Comparison of ENCODE assay signal across 8 cellular contexts in genomic region chr17:74203439-74204240, GRCh38. TPM values are rescaled to one million over a fixed set of nuclear protein-coding genes. Genes with fewer than 3 reads are reported as not detected.
DNase-seq lines count a peak whose midpoint lies in the region; ATAC-seq and TF ChIP-seq lines count a peak whose summit lies in the region.

TSS of gene RPL38 (plus strand) at chr17:74203678. CDS start at chr17:74203956, 278 bp downstream.

- H3K27me3 Mint-ChIP-seq in WTC11 (ENCODE audit: low read depth) (peaks cover 24% of the 10 kb centered on the region), immature natural killer cell (ENCODE audit: low read depth in 3 of 3) (peaks cover 5 to 12% (median 10%) of the 10 kb centered on the region in 3 donors)

- H3K27ac Mint-ChIP-seq in WTC11 (peak within 1 kb of the TSS; percentile 99), immature natural killer cell (peak within 1 kb of the TSS; percentile 95 to 98 (median 96))

- ATAC-seq in GM18858 (IDR thresholded peaks at IDR 0.05; ENCODE audit: unreplicated experiment) (peak; percentile 56), HG03108 (IDR thresholded peaks at IDR 0.05; ENCODE audit: unreplicated experiment) (peak; percentile 61), WTC11 (peak; percentile 80)

- peak within 1 kb of the TSS; percentile 93 for H3K27ac ChIP-seq in A673 (ENCODE audit: low read depth, low read length, poor library complexity, severe bottlenecking)

- DNase-seq in A673 (ENCODE audit: low spot score) (peak; percentile 97), NCI-H2227 treated with DMSO at 0.1 percent for 48 hours (lab: John Stamatoyannopoulos, UW) (peak; percentile 98), WTC11 (ENCODE audit: low spot score) (peak; percentile 98), cardiac fibroblast (ENCODE audit: low read depth in 2 of 2) (peak; percentile 98 to 99), immature natural killer cell (peak; percentile 91 to 93 (median 93)), smooth muscle cell of the brain vasculature (ENCODE audit: low read depth, low spot score) (peak; percentile 92)

- H3K4me3 ChIP-seq in A673 (ENCODE audit: low read depth, low read length, poor library complexity, severe bottlenecking) (peak within 1 kb of the TSS; percentile 98), cardiac fibroblast (replicated peaks in 1 of 2; ENCODE audit: low read depth in 2 of 2, low read length in 2 of 2) (peak within 1 kb of the TSS; percentile 66 to 90)

- peaks cover 16% of the 10 kb centered on the region for H3K4me1 ChIP-seq in A673 (ENCODE audit: insufficient read depth, low read length, poor library complexity, severe bottlenecking)

- peak; percentile 96 for TF ChIP-seq CTCF in A673 (conservative IDR thresholded peaks at IDR 0.05; ENCODE audit: low read depth, low read length)
- TF ChIP-seq CTCF in WTC11 (IDR thresholded peaks at IDR 0.05): peak; percentile 91
- TF ChIP-seq CTCF in cardiac fibroblast (IDR thresholded peaks at IDR 0.05; ENCODE audit: low read depth, low read length): peak; percentile 92

- H3K9me3 ChIP-seq in A673 (ENCODE audit: low read depth, low read length, poor library complexity, severe bottlenecking): no peaks in the 10 kb centered on the region

- H3K27me3 ChIP-seq in A673 (replicated peaks; ENCODE audit: insufficient read depth, low read depth, low read length, poor library complexity): no peaks in the 10 kb centered on the region

- intact Hi-C loops in A673 (cut with micrococcal nuclease; ENCODE audit: unreplicated experiment): no loop called here

- POLR2A ChIA-PET in A673 (lab: Charles Lee; ENCODE audit: low non-redundant PET): no interaction called here
- POLR2A ChIA-PET in WTC11 (lab: Charles Lee): interaction anchor here (1.0 kb wide), 1 partner anchor 10 kb away, joined by 7 read pairs; the partner anchor contains the start of gene TTYH2

- BruUV-seq in A673 (replicated peaks; lab: Mats Ljungman, UMichigan): TSS peak; percentile 69

- CTCF ChIA-PET in A673 (lab: Charles Lee): interaction anchor here (0.6 to 1.3 kb wide), 5 partner anchors 10 to 988 kb away, joined by 3 to 10 read pairs (median 3); partner anchors contain the start of gene TTYH2
- CTCF ChIA-PET in WTC11 (lab: Charles Lee): interaction anchor here (0.6 to 2.9 kb wide), 13 partner anchors 9 to 114 kb away, joined by 3 to 15 read pairs (median 5); partner anchors contain the start of gene TTYH2

- H3K4me3 Mint-ChIP-seq in WTC11 (peak within 1 kb of the TSS; percentile 100), immature natural killer cell (peak within 1 kb of the TSS; percentile 98 to 100 (median 99))

- H3K36me3 Mint-ChIP-seq in WTC11: peaks cover 40% of the 10 kb centered on the region
- H3K36me3 Mint-ChIP-seq in immature natural killer cell: peaks cover 0 to 15% (median 7%) of the 10 kb centered on the region in 3 donors

- H3K4me1 Mint-ChIP-seq in WTC11 (peaks cover 40% of the 10 kb centered on the region), immature natural killer cell (peaks cover 37 to 50% of the 10 kb centered on the region in 2 donors)

- H3K9me3 Mint-ChIP-seq in WTC11 (no peaks in the 10 kb centered on the region), immature natural killer cell (no peaks in the 10 kb centered on the region)

- peaks cover 47% of the 10 kb centered on the region for H3K36me3 ChIP-seq in A673 (ENCODE audit: insufficient read depth, low read length, poor library complexity, severe bottlenecking)

TF ChIP-seq in WTC11, 78 proteins besides CTCF, POLR2A, EP300 and RAD21 (continues in another document):
- no peak for TF ChIP-seq RELA (CRISPR knock-in tag; IDR thresholded peaks at IDR 0.05; ENCODE audit: borderline replicate concordance)
- no peak for TF ChIP-seq ZNF138 (CRISPR knock-in tag; conservative IDR thresholded peaks at IDR 0.05)
- TF ChIP-seq IRF1 (CRISPR knock-in tag; IDR thresholded peaks at IDR 0.05): 0 out of 2 replicates have a peak, but pooled peaks have one; percentile 63
- TF ChIP-seq MYBL2 (CRISPR knock-in tag; IDR thresholded peaks at IDR 0.05): no peak
- peak; percentile 86 for TF ChIP-seq NFATC4 (CRISPR knock-in tag; IDR thresholded peaks at IDR 0.05)
- no peak for TF ChIP-seq ZNF671 (CRISPR knock-in tag; IDR thresholded peaks at IDR 0.05)
- no peak for TF ChIP-seq SMAD4 (CRISPR knock-in tag; IDR thresholded peaks at IDR 0.05)
- TF ChIP-seq PRDM15 (CRISPR knock-in tag; IDR thresholded peaks at IDR 0.05): no peak
- TF ChIP-seq ZNF416 (CRISPR knock-in tag; IDR thresholded peaks at IDR 0.05): peak; percentile 71; the same call in 1 of the 2 replicates
- peak; percentile 62; the same call in 1 of the 2 replicates for TF ChIP-seq OVOL2 (CRISPR knock-in tag; IDR thresholded peaks at IDR 0.05; ENCODE audit: borderline replicate concordance)
- no peak for TF ChIP-seq SOX15 (CRISPR knock-in tag; IDR thresholded peaks at IDR 0.05)
- TF ChIP-seq FOXK1 (CRISPR knock-in tag; IDR thresholded peaks at IDR 0.05): peak; percentile 36
- no peak for TF ChIP-seq NR1H2 (CRISPR knock-in tag; IDR thresholded peaks at IDR 0.05)
- no peak for TF ChIP-seq ZNF219 (CRISPR knock-in tag; IDR thresholded peaks at IDR 0.05; ENCODE audit: borderline replicate concordance)
- TF ChIP-seq ARID4B (CRISPR knock-in tag; IDR thresholded peaks at IDR 0.05; ENCODE audit: borderline replicate concordance): no peak; the same call in 1 of the 2 replicates

RNA-seq across cellular contexts. Expression of gene RPL38, which starts in this region (rescaled TPM):
- total RNA-seq in A673 (2021): 936 and 996 TPM in 2 replicates
- total RNA-seq in WTC11 (2021): 1,170 to 1,273 TPM (median 1,266 TPM) in 3 replicates
- 1,000 to 10,000 TPM in 1 of 3 donors, 100 to 1,000 TPM in 2; 638 to 1,583 (median 956) TPM for polyA plus RNA-seq in immature natural killer cell

Comparison
In these comparisons a context has a peak if more than half of its experiments do, and no peak if none do; other contexts are left out.
1. Peak in every context shown above with its lines: DNase-seq, ATAC-seq, H3K4me3 ChIP-seq and H3K27ac ChIP-seq.